In genomic region chr17:68152161-68152571, GRCh38 we compare ENCODE assay signal across 1 cellular context.
TF ChIP-seq lines count a peak whose summit lies in the region.

No MANE protein-coding gene starts in this region.

TF ChIP-seq in K562, 482 proteins besides CTCF, POLR2A, EP300 and RAD21 (continued from another document and continues in another):
- peak; percentile 89 for TF ChIP-seq MGA (IDR thresholded peaks at IDR 0.05)
- TF ChIP-seq KAT7 (CRISPR knock-in tag; IDR thresholded peaks at IDR 0.05; ENCODE audit: borderline replicate concordance): no peak
- TF ChIP-seq ATF1 (CRISPR knock-in tag; IDR thresholded peaks at IDR 0.05): no peak
- TF ChIP-seq ATF1 (tag; IDR thresholded peaks at IDR 0.05): peak; percentile 78
- no peak for TF ChIP-seq ZNF699 (CRISPR knock-in tag; IDR thresholded peaks at IDR 0.05; ENCODE audit: insufficient replicate concordance)
- TF ChIP-seq CBFA2T2 (conservative IDR thresholded peaks at IDR 0.05): no peak; the same call in 1 of the 2 replicates
- no peak for TF ChIP-seq ZNF175 (CRISPR knock-in tag; IDR thresholded peaks at IDR 0.05; ENCODE audit: low read depth)
- TF ChIP-seq, protein P1, sequence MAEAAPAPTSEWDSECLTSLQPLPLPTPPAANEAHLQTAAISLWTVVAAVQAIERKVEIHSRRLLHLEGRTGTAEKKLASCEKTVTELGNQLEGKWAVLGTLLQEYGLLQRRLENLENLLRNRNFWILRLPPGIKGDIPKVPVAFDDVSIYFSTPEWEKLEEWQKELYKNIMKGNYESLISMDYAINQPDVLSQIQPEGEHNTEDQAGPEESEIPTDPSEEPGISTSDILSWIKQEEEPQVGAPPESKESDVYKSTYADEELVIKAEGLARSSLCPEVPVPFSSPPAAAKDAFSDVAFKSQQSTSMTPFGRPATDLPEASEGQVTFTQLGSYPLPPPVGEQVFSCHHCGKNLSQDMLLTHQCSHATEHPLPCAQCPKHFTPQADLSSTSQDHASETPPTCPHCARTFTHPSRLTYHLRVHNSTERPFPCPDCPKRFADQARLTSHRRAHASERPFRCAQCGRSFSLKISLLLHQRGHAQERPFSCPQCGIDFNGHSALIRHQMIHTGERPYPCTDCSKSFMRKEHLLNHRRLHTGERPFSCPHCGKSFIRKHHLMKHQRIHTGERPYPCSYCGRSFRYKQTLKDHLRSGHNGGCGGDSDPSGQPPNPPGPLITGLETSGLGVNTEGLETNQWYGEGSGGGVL (CRISPR knock-in tag; IDR thresholded peaks at IDR 0.05): no peak
- TF ChIP-seq AFF4 (CRISPR knock-in tag; IDR thresholded peaks at IDR 0.05): no peak
- no peak for TF ChIP-seq JUND (IDR thresholded peaks at IDR 0.05; ENCODE audit: borderline replicate concordance, low read depth, low read length)
- 0 out of 3 replicates have a peak, but pooled peaks have one; percentile 13 for TF ChIP-seq JUND (tag; IDR thresholded peaks at IDR 0.05; ENCODE audit: borderline replicate concordance, low read depth, low read length)
- no peak for TF ChIP-seq BDP1 (IDR thresholded peaks at IDR 0.05; ENCODE audit: insufficient read depth, insufficient read length)
- no peak for TF ChIP-seq EGR1 (conservative IDR thresholded peaks at IDR 0.05)
- TF ChIP-seq SMARCE1 (IDR thresholded peaks at IDR 0.05): 0 out of 2 replicates have a peak, but pooled peaks have one; percentile 14
- TF ChIP-seq ZNF589 (CRISPR knock-in tag; IDR thresholded peaks at IDR 0.05; ENCODE audit: low read depth): peak; percentile 49; the same call in 1 of the 2 replicates
- TF ChIP-seq E2F6 (IDR thresholded peaks at IDR 0.05; ENCODE audit: borderline replicate concordance in 1 of 2, extremely low read depth in 1 of 2, insufficient read depth in 1 of 2, insufficient read length in 1 of 2, low read depth in 1 of 2, low read length in 1 of 2, poor library complexity in 1 of 2, severe bottlenecking in 1 of 2): peak in 1 of 2 experiments; percentile 68
- TF ChIP-seq TBP (optimal IDR thresholded peaks at IDR 0.05; ENCODE audit: low read depth, low read length): peak; percentile 22
- no peak for TF ChIP-seq ZNF668 (CRISPR knock-in tag; IDR thresholded peaks at IDR 0.05)
- TF ChIP-seq ZNF764 (CRISPR knock-in tag; IDR thresholded peaks at IDR 0.05; ENCODE audit: low read depth): no peak
- TF ChIP-seq HOXB6 (CRISPR knock-in tag; IDR thresholded peaks at IDR 0.05; ENCODE audit: borderline replicate concordance): no peak
- no peak for TF ChIP-seq NFATC3 (IDR thresholded peaks at IDR 0.05)
- TF ChIP-seq MTA3 (IDR thresholded peaks at IDR 0.05; ENCODE audit: borderline replicate concordance): no peak; the same call in 1 of the 2 replicates
- no peak for TF ChIP-seq ZFPM2 (CRISPR knock-in tag; IDR thresholded peaks at IDR 0.05)
- peak; percentile 52; the same call in 1 of the 2 replicates for TF ChIP-seq CXXC5 (CRISPR knock-in tag; IDR thresholded peaks at IDR 0.05)
- TF ChIP-seq CREB3L1 (IDR thresholded peaks at IDR 0.05; ENCODE audit: borderline replicate concordance, low read depth): peak; percentile 78; the same call in 1 of the 2 replicates
- no peak for TF ChIP-seq MXD1 (CRISPR knock-in tag; IDR thresholded peaks at IDR 0.05; ENCODE audit: borderline replicate concordance, poor library complexity, severe bottlenecking)
- 0 out of 2 replicates have a peak, but pooled peaks have one; percentile 14 for TF ChIP-seq RAD51 (IDR thresholded peaks at IDR 0.05; ENCODE audit: borderline replicate concordance, low read depth)
- TF ChIP-seq CHAMP1 (IDR thresholded peaks at IDR 0.05): no peak
- TF ChIP-seq RBM39 (optimal IDR thresholded peaks at IDR 0.05; ENCODE audit: low read depth, low read length): no peak
- peak; percentile 46; the same call in 1 of the 2 replicates for TF ChIP-seq CTBP1 (IDR thresholded peaks at IDR 0.05; ENCODE audit: borderline replicate concordance)
- TF ChIP-seq ZNF134 (CRISPR knock-in tag; conservative IDR thresholded peaks at IDR 0.05): no peak
- TF ChIP-seq GATAD2B (IDR thresholded peaks at IDR 0.05; ENCODE audit: borderline replicate concordance): no peak
- peak; percentile 19; the same call in 1 of the 2 replicates for TF ChIP-seq CREM (IDR thresholded peaks at IDR 0.05; ENCODE audit: low read depth)
- TF ChIP-seq NFYB (IDR thresholded peaks at IDR 0.05; ENCODE audit: extremely low read depth, insufficient read length): no peak
- TF ChIP-seq STAG1 (CRISPR knock-in tag; IDR thresholded peaks at IDR 0.05; ENCODE audit: borderline replicate concordance): no peak
- TF ChIP-seq ZNF12 (CRISPR knock-in tag; IDR thresholded peaks at IDR 0.05): no peak
- TF ChIP-seq SREBF1 (IDR thresholded peaks at IDR 0.05; ENCODE audit: borderline replicate concordance, low read depth, low read length): no peak
